ENCODE assay signal across 8 cellular contexts in genomic region chr17:79838541-79839274, GRCh38. TPM values are rescaled to one million over a fixed set of nuclear protein-coding genes. Genes with fewer than 3 reads are reported as not detected.
DNase-seq lines count a peak whose midpoint lies in the region; ATAC-seq and TF ChIP-seq lines count a peak whose summit lies in the region.

No MANE protein-coding gene starts in this region.

- peak; percentile 22 for TF ChIP-seq CTCF in osteocyte (IDR thresholded peaks at IDR 0.05)

- ATAC-seq in GM19025 (IDR thresholded peaks at IDR 0.05; ENCODE audit: low read depth, unreplicated experiment) (peak; percentile 17), HG03457 (IDR thresholded peaks at IDR 0.05; ENCODE audit: unreplicated experiment) (peak; percentile 4)
- peak; percentile 27 to 38 for ATAC-seq in activated naive CD4-positive, alpha-beta T cell treated with anti-CD3 and anti-CD28 coated beads, Interleukin-2, amount 50 U/mL, for 72 hours

- H3K9me3 Mint-ChIP-seq in activated naive CD4-positive, alpha-beta T cell treated with anti-CD3 and anti-CD28 coated beads, Interleukin-2, amount 50 U/mL, for 72 hours, result no peaks in the 10 kb centered on the region
- H3K9me3 Mint-ChIP-seq in osteocyte (ENCODE audit: unreplicated experiment), result no peaks in the 10 kb centered on the region

- peak overlapping the region; percentile 37 to 83 for H3K27ac Mint-ChIP-seq in activated naive CD4-positive, alpha-beta T cell treated with anti-CD3 and anti-CD28 coated beads, Interleukin-2, amount 50 U/mL, for 72 hours
- peak overlapping the region; percentile 89 for H3K27ac Mint-ChIP-seq in osteocyte (ENCODE audit: unreplicated experiment)

- peak; percentile 45 to 60 for DNase-seq in AML-193 (lab: John Stamatoyannopoulos, UW)
- DNase-seq in RKO (ENCODE audit: low spot score), result peak; percentile 61
- DNase-seq in activated naive CD4-positive, alpha-beta T cell treated with anti-CD3 and anti-CD28 coated beads, Interleukin-2, amount 50 U/mL, for 72 hours (ENCODE audit: low spot score in 2 of 2), result peak in 1 of 2 donors; percentile 61
- DNase-seq in glomerular visceral epithelial cell (ENCODE audit: extremely low spot score), result peak; percentile 59
- no peak for DNase-seq in osteocyte (ENCODE audit: extremely low spot score, unreplicated experiment)
- DNase-seq in HPDE6-E6E7 (ENCODE audit: extremely low spot score), result no peak

- H3K36me3 Mint-ChIP-seq in activated naive CD4-positive, alpha-beta T cell treated with anti-CD3 and anti-CD28 coated beads, Interleukin-2, amount 50 U/mL, for 72 hours, result peaks cover 0 to 12% of the 10 kb centered on the region in 2 donors
- H3K36me3 Mint-ChIP-seq in osteocyte (ENCODE audit: unreplicated experiment), result peaks cover 7% of the 10 kb centered on the region

- peaks cover 43% of the 10 kb centered on the region for H3K4me1 Mint-ChIP-seq in osteocyte (ENCODE audit: unreplicated experiment)

- peaks cover 13% of the 10 kb centered on the region for H3K27me3 Mint-ChIP-seq in osteocyte (ENCODE audit: unreplicated experiment)

- H3K4me3 Mint-ChIP-seq in osteocyte (ENCODE audit: unreplicated experiment), result peak overlapping the region; percentile 91

RNA-seq across cellular contexts. Expression of gene CBX4, which starts 0.5 kb away (rescaled TPM):
- 10 to 100 TPM; 12.7 to 16.8 TPM for total RNA-seq in activated naive CD4-positive, alpha-beta T cell treated with anti-CD3 and anti-CD28 coated beads, Interleukin-2, amount 50 U/mL, for 72 hours
- 21.4 and 23.2 TPM in 2 replicates for total RNA-seq in osteocyte

RNA-seq across cellular contexts. Expression of gene CBX8, which starts 41.8 kb away (rescaled TPM):
- total RNA-seq in activated naive CD4-positive, alpha-beta T cell treated with anti-CD3 and anti-CD28 coated beads, Interleukin-2, amount 50 U/mL, for 72 hours, result 1 to 10 TPM; 1.5 to 5.6 TPM
- total RNA-seq in osteocyte, result 5.4 and 6.3 TPM in 2 replicates

Comparison
In these comparisons a context has a peak if more than half of its experiments do, and no peak if none do; other contexts are left out.
1. DNase-seq: peak in AML-193 (2 of 2), RKO (single experiment) and glomerular visceral epithelial cell (single experiment); none in osteocyte (single experiment) and HPDE6-E6E7 (single experiment).
2. Peak in every context shown above with its lines, with median percentiles within 50 percentile points of each other: ATAC-seq.